ENCODE assay signal across 30 cellular contexts in the genomic region with DNA sequence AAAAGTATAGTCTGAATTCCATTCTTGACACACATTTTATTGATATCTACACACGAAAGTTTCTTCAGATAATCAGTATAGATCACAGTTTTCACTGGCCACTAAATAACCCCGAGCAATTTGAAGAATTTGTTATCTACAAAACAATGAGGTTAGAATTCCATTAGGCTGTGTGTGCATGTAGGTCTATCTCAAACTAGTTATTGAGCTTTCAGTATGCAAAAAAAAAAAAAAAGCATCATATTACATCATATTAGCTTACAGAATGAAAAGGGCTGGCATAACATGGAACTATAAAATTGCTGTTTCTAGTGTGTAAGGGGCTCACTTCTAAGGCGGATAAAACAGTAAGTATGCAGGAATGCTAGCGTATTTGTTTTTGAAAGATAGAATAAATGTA. TPM values are rescaled to one million over a fixed set of nuclear protein-coding genes. Genes with fewer than 3 reads are reported as not detected.
DNase-seq lines count a peak whose midpoint lies in the region; ATAC-seq and TF ChIP-seq lines count a peak whose summit lies in the region.
"Had no signal": no experiment of that assay in that cellular context is flagged by ENCODE, and none has a peak within 500 bp of the region (broad histone marks: within the 10 kb centered on the region; RNA-seq: fewer than 3 reads in every experiment).

No MANE protein-coding gene starts in this region.

- H3K79me2 ChIP-seq in osteoblast (ENCODE audit: insufficient read depth, low read length): no peaks in the 10 kb centered on the region

- peak; percentile 14 for DNase-seq in AG04449 (ENCODE audit: low read depth, low spot score)
- peak; percentile 42 for DNase-seq in GM03348 (ENCODE audit: low spot score)
- DNase-seq in iris pigment epithelial cell (ENCODE audit: low read depth): peak; percentile 57
- no peak for DNase-seq in DMS153 (lab: John Stamatoyannopoulos, UW)
- DNase-seq in osteoblast (ENCODE audit: insufficient read length, low spot score, missing footprints): no peak
- DNase-seq in NCI-H146 (lab: John Stamatoyannopoulos, UW): no peak
- DNase-seq: activated CD4-positive, alpha-beta T cell treated with anti-CD3 and anti-CD28 coated beads for 1 hour; activated CD8-positive, alpha-beta memory T cell treated with anti-CD3 and anti-CD28 coated beads for 24 hours; activated naive CD4-positive, alpha-beta T cell treated with Interleukin-2 at 50 U/mL for 16 hours; activated T-cell treated with anti-CD3 and anti-CD28 coated beads, Interleukin-2, amount 50 U/mL, for 24 hours; cerebellar nuclear complex; effector memory CD8-positive, alpha-beta T cell; MV-4-11; naive B cell; NCI-H187; NCI-H345; PC-3; right cardiac atrium; Right ventricle myocardium superior; stimulated activated CD4-positive, alpha-beta T cell treated with anti-CD3 and anti-CD28 coated beads, Interleukin-15, amount 100 ng/mL, for 24 hours; stomach; T-cell; transverse colon had no signal

- no peaks in the 10 kb centered on the region for H3K36me3 ChIP-seq in osteoblast (ENCODE audit: insufficient read depth, low read length)
- H3K36me3 ChIP-seq: HAP-1, stomach, transverse colon had no signal

- H3K4me1 ChIP-seq in osteoblast (ENCODE audit: insufficient read depth, low read length): no peaks in the 10 kb centered on the region
- H3K4me1 ChIP-seq: A549, stomach, transverse colon had no signal

- no peak overlapping the region for H3K27ac ChIP-seq in osteoblast (ENCODE audit: low read depth, low read length)
- H3K27ac ChIP-seq: A549, C4-2B, KMS-11, stomach, transverse colon had no signal

- CTCF ChIA-PET in AG04449 (lab: Yijun Ruan, JAX): interaction anchor here (1.0 to 1.9 kb wide), 3 partner anchors 36 to 88 kb away, joined by 3 to 7 read pairs (median 3); no protein-coding TSS in a partner anchor

- POLR2A ChIA-PET in AG04449 (lab: Yijun Ruan, JAX): no interaction called here

- no peak for TF ChIP-seq CTCF in AG04449 (IDR thresholded peaks at IDR 0.05; ENCODE audit: insufficient read depth, low read length, missing control alignments)
- no peak for TF ChIP-seq CTCF in osteoblast (IDR thresholded peaks at IDR 0.05; ENCODE audit: extremely low read depth, low read depth, low read length)

- H3K4me2 ChIP-seq in osteoblast (ENCODE audit: insufficient read depth, low read length): no peak overlapping the region
- H3K4me2 ChIP-seq: A549, KMS-11 had no signal

- no peak overlapping the region for H2AFZ ChIP-seq in osteoblast (ENCODE audit: low read length)

- H3K9me3 ChIP-seq in osteoblast (ENCODE audit: low read depth, low read length): no peaks in the 10 kb centered on the region
- H3K9me3 ChIP-seq: A549, HAP-1, stomach, transverse colon had no signal

- ATAC-seq in SK-N-SH treated with all-trans-retinoic acid at 6 μM for 48 hours: peak; percentile 75
- no peak for ATAC-seq in HG03442 (IDR thresholded peaks at IDR 0.05; ENCODE audit: unreplicated experiment)
- ATAC-seq: A549; effector memory CD8-positive, alpha-beta T cell; esophagus mucosa; PC-3; right cardiac atrium; T-cell had no signal

- no peaks in the 10 kb centered on the region for H3K27me3 ChIP-seq in osteoblast (ENCODE audit: insufficient read depth, low read length)
- H3K27me3 ChIP-seq: stomach, transverse colon had no signal

- H3K4me3 ChIP-seq in AG04449 (ENCODE audit: low read depth, low read length) (no peak overlapping the region), osteoblast (ENCODE audit: insufficient read depth, low read length) (no peak overlapping the region)
- H3K4me3 ChIP-seq: A549, HAP-1, stomach, transverse colon had no signal

- no peaks in the 10 kb centered on the region for H4K20me1 ChIP-seq in osteoblast (ENCODE audit: insufficient read depth, low read length)

TF ChIP-seq in SK-N-SH treated with all-trans-retinoic acid at 6 μM for 48 hours, 23 proteins besides CTCF, POLR2A, EP300 and RAD21:
- TF ChIP-seq ZNF565 (CRISPR knock-in tag; conservative IDR thresholded peaks at IDR 0.05; ENCODE audit: low read depth): no peak
- no peak for TF ChIP-seq PPARA (CRISPR knock-in tag; IDR thresholded peaks at IDR 0.05; ENCODE audit: borderline replicate concordance)
TF ChIP-seq in SK-N-SH treated with all-trans-retinoic acid at 6 μM for 48 hours: peak in this region for 0.

RNA-seq across cellular contexts. Expression of gene ADGRG6, which starts 59.5 kb away (rescaled TPM):
- total RNA-seq in osteoblast: under 0.01 and 0.36 TPM in 2 replicates

Comparison
In these comparisons a context has a peak if more than half of its experiments do, and no peak if none do; other contexts are left out.
1. DNase-seq: peak in AG04449 (single experiment), GM03348 (single experiment) and iris pigment epithelial cell (single experiment); none in DMS153 (single experiment), osteoblast (single experiment) and NCI-H146 (single experiment).